In genomic region chr5:14810282-14810681, GRCh38 we compare ENCODE assay signal across 10 cellular contexts.
A peak's percentile ranks its signal among the peaks of the same experiment; 100 is the strongest.
DNase-seq lines count a peak whose midpoint lies in the region; ATAC-seq and TF ChIP-seq lines count a peak whose summit lies in the region.
"Had no signal": no experiment of that assay in that cellular context is flagged by ENCODE, and none has a peak within 500 bp of the region (broad histone marks: within the 10 kb centered on the region; RNA-seq: fewer than 3 reads in every experiment).

No MANE protein-coding gene starts in this region.

- peak overlapping the region; percentile 95 for H3K27ac Mint-ChIP-seq in T-helper 2 cell treated with Interferon-gamma antibody and Interleukin-4, amounts not matched to agents 5 μg/mL and 100 μg/mL, for 36 hours
- peak overlapping the region; percentile 90 for H3K27ac Mint-ChIP-seq in stimulated activated naive B cell treated with anti-CD40 and anti-IgM and Interleukin-4, amounts not matched to agents 10 μg/mL and 1 μg/mL and 100 μg/mL, for 72 hours
- H3K27ac Mint-ChIP-seq in mesothelial cell of epicardium, result no peak overlapping the region

- no peak for DNase-seq in T-helper 2 cell treated with Interferon-gamma antibody and Interleukin-4, amounts not matched to agents 5 μg/mL and 100 μg/mL, for 36 hours (ENCODE audit: low spot score)
- no peak for DNase-seq in T-helper 2 cell
- no peak for DNase-seq in esophagus squamous epithelium (lab: John Stamatoyannopoulos, UW)
- DNase-seq in stimulated activated naive B cell treated with anti-CD40 and anti-IgM and Interleukin-4, amounts not matched to agents 10 μg/mL and 1 μg/mL and 100 μg/mL, for 72 hours, result no peak
- no peak for DNase-seq in CD1c-positive myeloid dendritic cell (ENCODE audit: extremely low spot score)
- no peak for DNase-seq in mesothelial cell of epicardium (ENCODE audit: low spot score in 2 of 2, unreplicated experiment in 2 of 2)
- DNase-seq: NCI-H146 had no signal

- peaks cover 46% of the 10 kb centered on the region for H3K4me1 Mint-ChIP-seq in T-helper 2 cell treated with Interferon-gamma antibody and Interleukin-4, amounts not matched to agents 5 μg/mL and 100 μg/mL, for 36 hours (ENCODE audit: low read depth)
- H3K4me1 Mint-ChIP-seq in stimulated activated naive B cell treated with anti-CD40 and anti-IgM and Interleukin-4, amounts not matched to agents 10 μg/mL and 1 μg/mL and 100 μg/mL, for 72 hours, result peaks cover 25 to 45% of the 10 kb centered on the region in 2 donors
- H3K4me1 Mint-ChIP-seq in mesothelial cell of epicardium, result peaks cover 16% of the 10 kb centered on the region

- no peaks in the 10 kb centered on the region for H3K27me3 ChIP-seq in esophagus squamous epithelium
- H3K27me3 ChIP-seq: gastroesophageal sphincter had no signal

- intact Hi-C loops in esophagus squamous epithelium (cut with DNase I), result no loop called here

- H3K4me3 ChIP-seq in WI38 (ENCODE audit: low read depth, low read length) (peak overlapping the region; percentile 44), esophagus squamous epithelium (peak overlapping the region in 1 of 4 donors; percentile 34)
- H3K4me3 ChIP-seq: gastroesophageal sphincter had no signal

- H3K27ac ChIP-seq in esophagus squamous epithelium, result peak overlapping the region in 3 of 4 donors; percentile 40 to 77 (median 47)

- TF ChIP-seq CTCF in WI38 (IDR thresholded peaks at IDR 0.05; ENCODE audit: low read depth, low read length) (no peak), esophagus squamous epithelium (IDR thresholded peaks at IDR 0.05) (no peak), mesothelial cell of epicardium (IDR thresholded peaks at IDR 0.05; ENCODE audit: unreplicated experiment) (no peak)

- WGBS in esophagus squamous epithelium, 2 donors, result 69 to 82% methylated on average over 3 to 6 of the region's 6 CpGs

- ATAC-seq in stimulated activated naive B cell treated with anti-CD40 and anti-IgM and Interleukin-4, amounts not matched to agents 10 μg/mL and 1 μg/mL and 100 μg/mL, for 72 hours (replicated peaks), result no peak
- ATAC-seq in GM21360 (IDR thresholded peaks at IDR 0.05; ENCODE audit: unreplicated experiment), result no peak

- no peaks in the 10 kb centered on the region for H3K9me3 ChIP-seq in esophagus squamous epithelium
- H3K9me3 ChIP-seq: gastroesophageal sphincter had no signal

- TF ChIP-seq POLR2A in esophagus squamous epithelium (IDR thresholded peaks at IDR 0.05), result no peak

- H3K4me1 ChIP-seq in esophagus squamous epithelium, result peaks cover 0 to 25% (median 14%) of the 10 kb centered on the region in 3 donors

- no peaks in the 10 kb centered on the region for H3K27me3 Mint-ChIP-seq in T-helper 2 cell treated with Interferon-gamma antibody and Interleukin-4, amounts not matched to agents 5 μg/mL and 100 μg/mL, for 36 hours (ENCODE audit: low read depth)
- no peaks in the 10 kb centered on the region for H3K27me3 Mint-ChIP-seq in stimulated activated naive B cell treated with anti-CD40 and anti-IgM and Interleukin-4, amounts not matched to agents 10 μg/mL and 1 μg/mL and 100 μg/mL, for 72 hours
- H3K27me3 Mint-ChIP-seq in mesothelial cell of epicardium (ENCODE audit: low read depth), result no peaks in the 10 kb centered on the region

- H3K4me3 Mint-ChIP-seq in T-helper 2 cell treated with Interferon-gamma antibody and Interleukin-4, amounts not matched to agents 5 μg/mL and 100 μg/mL, for 36 hours, result peak overlapping the region; percentile 85
- peak overlapping the region; percentile 78 to 79 for H3K4me3 Mint-ChIP-seq in stimulated activated naive B cell treated with anti-CD40 and anti-IgM and Interleukin-4, amounts not matched to agents 10 μg/mL and 1 μg/mL and 100 μg/mL, for 72 hours
- H3K4me3 Mint-ChIP-seq in mesothelial cell of epicardium, result no peak overlapping the region

- no peaks in the 10 kb centered on the region for H3K36me3 ChIP-seq in esophagus squamous epithelium
- H3K36me3 ChIP-seq: gastroesophageal sphincter had no signal

- no peaks in the 10 kb centered on the region for H3K9me3 Mint-ChIP-seq in T-helper 2 cell treated with Interferon-gamma antibody and Interleukin-4, amounts not matched to agents 5 μg/mL and 100 μg/mL, for 36 hours
- no peaks in the 10 kb centered on the region for H3K9me3 Mint-ChIP-seq in stimulated activated naive B cell treated with anti-CD40 and anti-IgM and Interleukin-4, amounts not matched to agents 10 μg/mL and 1 μg/mL and 100 μg/mL, for 72 hours
- H3K9me3 Mint-ChIP-seq in mesothelial cell of epicardium, result peaks cover 5% of the 10 kb centered on the region

- H3K36me3 Mint-ChIP-seq in T-helper 2 cell treated with Interferon-gamma antibody and Interleukin-4, amounts not matched to agents 5 μg/mL and 100 μg/mL, for 36 hours (ENCODE audit: low read depth), result peaks cover 10% of the 10 kb centered on the region
- no peaks in the 10 kb centered on the region for H3K36me3 Mint-ChIP-seq in stimulated activated naive B cell treated with anti-CD40 and anti-IgM and Interleukin-4, amounts not matched to agents 10 μg/mL and 1 μg/mL and 100 μg/mL, for 72 hours
- peaks cover 2% of the 10 kb centered on the region for H3K36me3 Mint-ChIP-seq in mesothelial cell of epicardium
